In genomic region chr12:123270380-123271181, GRCh38 we compare ENCODE assay signal across 8 cellular contexts. TPM values are rescaled to one million over a fixed set of nuclear protein-coding genes. Genes with fewer than 3 reads are reported as not detected.
DNase-seq lines count a peak whose midpoint lies in the region; ATAC-seq and TF ChIP-seq lines count a peak whose summit lies in the region.

No MANE protein-coding gene starts in this region.

- TF ChIP-seq POLR2A in upper lobe of left lung (IDR thresholded peaks at IDR 0.05), result no peak

- H3K36me3 ChIP-seq in HEK293 (ENCODE audit: control insufficient read depth in 2 of 2, insufficient read depth in 1 of 2, low read length in 2 of 2), result peaks cover 0 to 34% of the 10 kb centered on the region in 2 experiments; a peak in 1 of 3 replicates
- peaks cover 34% of the 10 kb centered on the region for H3K36me3 ChIP-seq in mesodermal cell (ENCODE audit: control insufficient read depth, insufficient read depth, low read length)
- H3K36me3 ChIP-seq in upper lobe of left lung, result peaks cover 0 to 13% (median 6%) of the 10 kb centered on the region in 4 donors

- no peak for TF ChIP-seq EP300 in upper lobe of left lung (IDR thresholded peaks at IDR 0.05)

- H3K4me1 ChIP-seq in HEK293 (ENCODE audit: control insufficient read depth, insufficient read depth, low read length), result peaks cover 6% of the 10 kb centered on the region
- peaks cover 17% of the 10 kb centered on the region for H3K4me1 ChIP-seq in mesodermal cell (ENCODE audit: control insufficient read depth, insufficient read depth, low read length, poor library complexity, severe bottlenecking)
- H3K4me1 ChIP-seq in upper lobe of left lung, result peaks cover 33 to 42% (median 36%) of the 10 kb centered on the region in 4 donors

- TF ChIP-seq CTCF in GM10248 (IDR thresholded peaks at IDR 0.05; ENCODE audit: control extremely low read depth, extremely low read depth, low read depth, missing control alignments), result no peak
- TF ChIP-seq CTCF in HEK293 (tag by site-specific recombination; IDR thresholded peaks at IDR 0.05), result no peak
- no peak for TF ChIP-seq CTCF in RWPE1 (conservative IDR thresholded peaks at IDR 0.05; ENCODE audit: low read depth)
- peak in 1 of 6 experiments; percentile 82 for TF ChIP-seq CTCF in upper lobe of left lung (IDR thresholded peaks at IDR 0.05)

- H3K9me3 ChIP-seq in HEK293 (ENCODE audit: control insufficient read depth, insufficient read depth, low read depth, low read length) (no peaks in the 10 kb centered on the region), mesodermal cell (ENCODE audit: control insufficient read depth, low read length) (no peaks in the 10 kb centered on the region), upper lobe of left lung (no peaks in the 10 kb centered on the region)

- ATAC-seq in upper lobe of left lung (ENCODE audit: low FRiP score in 2 of 2), result peak in 1 of 2 donors; percentile 18

- H3K4me3 ChIP-seq in HEK293 (ENCODE audit: low read depth, low read length) (peak overlapping the region; percentile 83), mesodermal cell (ENCODE audit: extremely low read depth, insufficient read depth, low read length, poor library complexity, severe bottlenecking) (peak overlapping the region; percentile 90), upper lobe of left lung (peak overlapping the region; percentile 58 to 94 (median 90))

- H3K27me3 ChIP-seq in upper lobe of left lung, result no peaks in the 10 kb centered on the region

- CTCF ChIA-PET in GM10248 (lab: Yijun Ruan, JAX) (interaction anchor here (0.9 to 1.7 kb wide), 6 partner anchors 12 to 189 kb away, joined by 3 to 4 read pairs (median 3); partner anchors contain the start of genes MPHOSPH9 and MTRFR), HEK293 (lab: Yijun Ruan, JAX) (interaction anchor here (0.5 to 1.1 kb wide), 5 partner anchors 10 to 398 kb away, joined by 3 to 4 read pairs (median 3); no protein-coding TSS in a partner anchor), RWPE1 (lab: Yijun Ruan, JAX) (interaction anchor here (0.5 to 0.7 kb wide), 3 partner anchors 94 to 483 kb away, joined by 3 to 4 read pairs (median 3); partner anchors contain the start of gene SBNO1)

- peak; percentile 38 for DNase-seq in GM10248 (ENCODE audit: extremely low spot score)
- no peak for DNase-seq in RWPE1 (ENCODE audit: low spot score)
- peak; percentile 71 for DNase-seq in ecto neural progenitor cell (ENCODE audit: low spot score)
- DNase-seq in upper lobe of left lung, result peak; percentile 29 to 89
- no peak for DNase-seq in COLO829 (ENCODE audit: low spot score)
- DNase-seq in COR-L47 (lab: John Stamatoyannopoulos, UW), result no peak

- WGBS in mesodermal cell (ENCODE audit: insufficient coverage in 2 of 2), 2 experiments, result 0% methylated on average over 39 to 62 of the region's 75 CpGs
- WGBS in upper lobe of left lung, 2 donors, result 0% methylated on average over 3 to 22 of the region's 75 CpGs

- POLR2A ChIA-PET in GM10248 (lab: Yijun Ruan, JAX), result interaction anchor here (0.9 kb wide), 1 partner anchor 38 kb away, joined by 5 read pairs; no protein-coding TSS in a partner anchor
- POLR2A ChIA-PET in HEK293 (lab: Yijun Ruan, JAX), result interaction anchor here (1.6 kb wide), 2 partner anchors 20 to 38 kb away, joined by 4 read pairs; partner anchors contain the start of genes MPHOSPH9 and MTRFR
- POLR2A ChIA-PET in RWPE1 (lab: Yijun Ruan, JAX; ENCODE audit: low non-redundant PET), result interaction anchor here (0.7 kb wide), 1 partner anchor 38 kb away, joined by 3 read pairs; no protein-coding TSS in a partner anchor

- H3K27ac ChIP-seq in HEK293 (ENCODE audit: extremely low read depth, low read depth, low read length) (peak overlapping the region; percentile 96), RWPE1 (peak overlapping the region; percentile 83), mesodermal cell (ENCODE audit: low read depth, low read length, severe bottlenecking) (peak overlapping the region; percentile 96), upper lobe of left lung (peak overlapping the region; percentile 66 to 91 (median 86))

TF ChIP-seq in HEK293, 187 proteins besides CTCF, POLR2A, EP300 and RAD21 (continues in another document):
- TF ChIP-seq ZNF398 (tag by site-specific recombination; IDR thresholded peaks at IDR 0.05) (peak; percentile 55; the same call in 1 of the 2 replicates), ZBTB10 (tag by site-specific recombination; IDR thresholded peaks at IDR 0.05) (peak; percentile 60; the same call in 1 of the 2 replicates), ZNF10 (tag by site-specific recombination; IDR thresholded peaks at IDR 0.05) (no peak), ZNF555 (tag by site-specific recombination; conservative IDR thresholded peaks at IDR 0.05) (no peak), ZFP69B (tag by site-specific recombination; IDR thresholded peaks at IDR 0.05) (no peak), ZNF692 (tag by site-specific recombination; IDR thresholded peaks at IDR 0.05) (0 out of 2 replicates have a peak, but pooled peaks have one; percentile 22), TRIM28 (IDR thresholded peaks at IDR 0.05; ENCODE audit: borderline replicate concordance, low read length) (no peak), ZNF639 (tag by site-specific recombination; IDR thresholded peaks at IDR 0.05) (no peak), MEIS1 (CRISPR knock-in tag; IDR thresholded peaks at IDR 0.05; ENCODE audit: borderline replicate concordance) (no peak), ZNF433 (tag by site-specific recombination; IDR thresholded peaks at IDR 0.05; ENCODE audit: low read depth) (no peak), ZBTB17 (tag by site-specific recombination; IDR thresholded peaks at IDR 0.05) (no peak), ZFP37 (tag by site-specific recombination; IDR thresholded peaks at IDR 0.05) (no peak)

RNA-seq across cellular contexts. Expression of gene CDK2AP1, which starts 1.1 kb away (rescaled TPM):
- 227 TPM for polyA plus RNA-seq in mesodermal cell (2013, experiment 1 of 2)
- 235 TPM for polyA plus RNA-seq in mesodermal cell (2013, experiment 2 of 2)
- 100 to 1,000 TPM in 1 of 6 donors, 10 to 100 TPM in 5; 29.3 to 122 (median 75.4) TPM for total RNA-seq in upper lobe of left lung

RNA-seq across cellular contexts. Expression of gene MTRFR, which starts 37.3 kb away (rescaled TPM):
- polyA plus RNA-seq in mesodermal cell (2013, experiment 1 of 2), result 14.2 TPM
- 13.9 TPM for polyA plus RNA-seq in mesodermal cell (2013, experiment 2 of 2)
- total RNA-seq in upper lobe of left lung, result 10 to 100 TPM in 4 of 6 donors, 1 to 10 TPM in 2; 9.4 to 27.4 (median 13.6) TPM

RNA-seq across cellular contexts. Expression of gene MPHOSPH9, which starts 37.6 kb away (rescaled TPM):
- polyA plus RNA-seq in mesodermal cell (2013, experiment 1 of 2), result 38.3 TPM
- 44.8 TPM for polyA plus RNA-seq in mesodermal cell (2013, experiment 2 of 2)
- 10 to 100 TPM; 12.6 to 82.8 (median 17.6) TPM for total RNA-seq in upper lobe of left lung

Comparison
In these comparisons a context has a peak if more than half of its experiments do, and no peak if none do; other contexts are left out.
1. DNase-seq: peak in GM10248 (single experiment), ecto neural progenitor cell (single experiment) and upper lobe of left lung (2 of 2); none in RWPE1 (single experiment), COLO829 (single experiment) and COR-L47 (single experiment).
2. Peak in every context shown above with its lines, with median percentiles within 50 percentile points of each other: H3K27ac ChIP-seq and H3K4me3 ChIP-seq.